In genomic region chr17:42460371-42460770, GRCh38 we compare ENCODE assay signal across 1 cellular context.
TF ChIP-seq lines count a peak whose summit lies in the region.

No MANE protein-coding gene starts in this region.

TF ChIP-seq in GM23338, 12 proteins besides CTCF, POLR2A, EP300 and RAD21 (continued from another document):
- TF ChIP-seq, protein P1, sequence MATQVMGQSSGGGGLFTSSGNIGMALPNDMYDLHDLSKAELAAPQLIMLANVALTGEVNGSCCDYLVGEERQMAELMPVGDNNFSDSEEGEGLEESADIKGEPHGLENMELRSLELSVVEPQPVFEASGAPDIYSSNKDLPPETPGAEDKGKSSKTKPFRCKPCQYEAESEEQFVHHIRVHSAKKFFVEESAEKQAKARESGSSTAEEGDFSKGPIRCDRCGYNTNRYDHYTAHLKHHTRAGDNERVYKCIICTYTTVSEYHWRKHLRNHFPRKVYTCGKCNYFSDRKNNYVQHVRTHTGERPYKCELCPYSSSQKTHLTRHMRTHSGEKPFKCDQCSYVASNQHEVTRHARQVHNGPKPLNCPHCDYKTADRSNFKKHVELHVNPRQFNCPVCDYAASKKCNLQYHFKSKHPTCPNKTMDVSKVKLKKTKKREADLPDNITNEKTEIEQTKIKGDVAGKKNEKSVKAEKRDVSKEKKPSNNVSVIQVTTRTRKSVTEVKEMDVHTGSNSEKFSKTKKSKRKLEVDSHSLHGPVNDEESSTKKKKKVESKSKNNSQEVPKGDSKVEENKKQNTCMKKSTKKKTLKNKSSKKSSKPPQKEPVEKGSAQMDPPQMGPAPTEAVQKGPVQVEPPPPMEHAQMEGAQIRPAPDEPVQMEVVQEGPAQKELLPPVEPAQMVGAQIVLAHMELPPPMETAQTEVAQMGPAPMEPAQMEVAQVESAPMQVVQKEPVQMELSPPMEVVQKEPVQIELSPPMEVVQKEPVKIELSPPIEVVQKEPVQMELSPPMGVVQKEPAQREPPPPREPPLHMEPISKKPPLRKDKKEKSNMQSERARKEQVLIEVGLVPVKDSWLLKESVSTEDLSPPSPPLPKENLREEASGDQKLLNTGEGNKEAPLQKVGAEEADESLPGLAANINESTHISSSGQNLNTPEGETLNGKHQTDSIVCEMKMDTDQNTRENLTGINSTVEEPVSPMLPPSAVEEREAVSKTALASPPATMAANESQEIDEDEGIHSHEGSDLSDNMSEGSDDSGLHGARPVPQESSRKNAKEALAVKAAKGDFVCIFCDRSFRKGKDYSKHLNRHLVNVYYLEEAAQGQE (IDR thresholded peaks at IDR 0.05; ENCODE audit: unreplicated experiment): no peak
- TF ChIP-seq NANOG (IDR thresholded peaks at IDR 0.05; ENCODE audit: borderline replicate concordance) (no peak), EZH2phosphoT487 (IDR thresholded peaks at IDR 0.05; ENCODE audit: unreplicated experiment) (no peak), STAT1 (IDR thresholded peaks at IDR 0.05; ENCODE audit: unreplicated experiment) (no peak), ETS1 (IDR thresholded peaks at IDR 0.05) (no peak), CREB1 (CRISPR knock-in tag; IDR thresholded peaks at IDR 0.05; ENCODE audit: low read depth) (no peak), EZH2 (IDR thresholded peaks at IDR 0.05; ENCODE audit: low read depth, unreplicated experiment) (no peak), ZNF114 (CRISPR knock-in tag; IDR thresholded peaks at IDR 0.05) (no peak), JUNB (IDR thresholded peaks at IDR 0.05; ENCODE audit: unreplicated experiment) (no peak)
